In genomic region chr12:53101931-53102781, GRCh38 we compare ENCODE assay signal across 13 cellular contexts.
DNase-seq lines count a peak whose midpoint lies in the region; ATAC-seq and TF ChIP-seq lines count a peak whose summit lies in the region.
"Had no signal": no experiment of that assay in that cellular context is flagged by ENCODE, and none has a peak within 500 bp of the region (broad histone marks: within the 10 kb centered on the region; RNA-seq: fewer than 3 reads in every experiment).

No MANE protein-coding gene starts in this region.

- no peak overlapping the region for H3K4me3 ChIP-seq in neutrophil (ENCODE audit: low read depth in 1 of 2, low read length in 1 of 2)
- H3K4me3 ChIP-seq: esophagus muscularis mucosa, upper lobe of right lung had no signal

- DNase-seq in NCI-H82 (lab: John Stamatoyannopoulos, UW) (peak; percentile 62), NCI-H82 treated with DMSO at 0.1 percent for 48 hours (lab: John Stamatoyannopoulos, UW; ENCODE audit: unreplicated experiment) (no peak), NCI-H1105 treated with DMSO at 0.1 percent for 48 hours (lab: John Stamatoyannopoulos, UW) (no peak), AG08396 (ENCODE audit: low spot score) (no peak), COLO668 (lab: John Stamatoyannopoulos, UW; ENCODE audit: unreplicated experiment) (no peak)
- DNase-seq in central memory CD8-positive, alpha-beta T cell (ENCODE audit: low spot score in 2 of 2) = no peak
- DNase-seq: EL, NCI-H2029 treated with DMSO at 0.1 percent for 48 hours, PC-3, upper lobe of right lung had no signal

- peak overlapping the region; percentile 65 for H3K4me3 Mint-ChIP-seq in central memory CD8-positive, alpha-beta T cell

- H3K4me1 Mint-ChIP-seq in central memory CD8-positive, alpha-beta T cell = peaks cover 53% of the 10 kb centered on the region

- H3K9me3 Mint-ChIP-seq in central memory CD8-positive, alpha-beta T cell = no peaks in the 10 kb centered on the region

- H3K27ac ChIP-seq in KOPT-K1 (ENCODE audit: low read depth, low read length, poor library complexity, severe bottlenecking) (peak overlapping the region; percentile 88), neutrophil (peak overlapping the region; percentile 53)
- H3K27ac ChIP-seq: esophagus muscularis mucosa, upper lobe of right lung had no signal

- peaks cover 3% of the 10 kb centered on the region for H3K36me3 Mint-ChIP-seq in central memory CD8-positive, alpha-beta T cell (ENCODE audit: insufficient read depth)

- no peak for ATAC-seq in central memory CD8-positive, alpha-beta T cell (replicated peaks; ENCODE audit: extremely low read depth, poor library complexity, severe bottlenecking)
- ATAC-seq: PC-3, upper lobe of right lung had no signal

- H3K36me3 ChIP-seq in KOPT-K1 (ENCODE audit: insufficient read depth, low read length) = peaks cover 12% of the 10 kb centered on the region; the same call in 1 of the 2 replicates
- H3K36me3 ChIP-seq in neutrophil = no peaks in the 10 kb centered on the region
- H3K36me3 ChIP-seq: upper lobe of right lung had no signal

- H3K9me3 ChIP-seq in KOPT-K1 (ENCODE audit: insufficient read depth, low read length, poor library complexity, severe bottlenecking) = no peaks in the 10 kb centered on the region
- H3K9me3 ChIP-seq in neutrophil = no peaks in the 10 kb centered on the region
- H3K9me3 ChIP-seq: esophagus muscularis mucosa, upper lobe of right lung had no signal

- H3K4me1 ChIP-seq in neutrophil (ENCODE audit: control insufficient read depth in 1 of 2, insufficient read depth in 1 of 2, low read depth in 1 of 2, low read length in 1 of 2) = peaks cover 30 to 35% of the 10 kb centered on the region in 2 experiments

- H3K27me3 ChIP-seq in neutrophil = peaks cover 23% of the 10 kb centered on the region
- H3K27me3 ChIP-seq: esophagus muscularis mucosa, upper lobe of right lung had no signal

- TF ChIP-seq CTCF in neutrophil (IDR thresholded peaks at IDR 0.05) = no peak

- H3K27me3 Mint-ChIP-seq in central memory CD8-positive, alpha-beta T cell = no peaks in the 10 kb centered on the region

- peak overlapping the region; percentile 88 for H3K27ac Mint-ChIP-seq in central memory CD8-positive, alpha-beta T cell (ENCODE audit: low read depth)
